2 cellular contexts compared by ENCODE assay signal in genomic region chr1:94924967-94925366, GRCh38.
TF ChIP-seq lines count a peak whose summit lies in the region.

No MANE protein-coding gene starts in this region.

TF ChIP-seq in GM23338, 12 proteins besides CTCF, POLR2A, EP300 and RAD21 (continued from another document):
- TF ChIP-seq REST (IDR thresholded peaks at IDR 0.05; ENCODE audit: unreplicated experiment): no peak
- no peak for TF ChIP-seq ZNF331 (CRISPR knock-in tag; IDR thresholded peaks at IDR 0.05; ENCODE audit: low read depth)
- no peak for TF ChIP-seq ETS1 (IDR thresholded peaks at IDR 0.05)
- no peak for TF ChIP-seq EZH2 (IDR thresholded peaks at IDR 0.05; ENCODE audit: low read depth, unreplicated experiment)
- TF ChIP-seq CREB1 (CRISPR knock-in tag; IDR thresholded peaks at IDR 0.05; ENCODE audit: low read depth): no peak
- TF ChIP-seq JUNB (IDR thresholded peaks at IDR 0.05; ENCODE audit: unreplicated experiment): no peak
- no peak for TF ChIP-seq ZNF462 (CRISPR knock-in tag; IDR thresholded peaks at IDR 0.05)
- no peak for TF ChIP-seq ZNF114 (CRISPR knock-in tag; IDR thresholded peaks at IDR 0.05)

TF ChIP-seq in WTC11, 78 proteins besides CTCF, POLR2A, EP300 and RAD21 (continued from another document):
- TF ChIP-seq ZSCAN18 (CRISPR knock-in tag; IDR thresholded peaks at IDR 0.05): no peak
- no peak for TF ChIP-seq ZNF263 (CRISPR knock-in tag; IDR thresholded peaks at IDR 0.05; ENCODE audit: low read depth)
- TF ChIP-seq TEAD4 (CRISPR knock-in tag; IDR thresholded peaks at IDR 0.05): no peak
TF ChIP-seq in WTC11: peak in this region for 0.
